9 cellular contexts compared by ENCODE assay signal in genomic region chr12:96208801-96209534, GRCh38. TPM values are rescaled to one million over a fixed set of nuclear protein-coding genes. Genes with fewer than 3 reads are reported as not detected.
DNase-seq lines count a peak whose midpoint lies in the region; ATAC-seq lines count a peak whose summit lies in the region.
"Had no signal": no experiment of that assay in that cellular context is flagged by ENCODE, and none has a peak within 500 bp of the region (broad histone marks: within the 10 kb centered on the region; RNA-seq: fewer than 3 reads in every experiment).

No MANE protein-coding gene starts in this region.

- no peak for DNase-seq in T-helper 1 cell
- no peak for DNase-seq in T-cell
- DNase-seq in fibroblast of peridontal ligament (ENCODE audit: extremely low read depth), result peak; percentile 47
- no peak for DNase-seq in stimulated activated CD4-positive, alpha-beta T cell treated with anti-CD3 and anti-CD28 coated beads, Interleukin-4, amount 100 ng/mL, for 24 hours
- DNase-seq: colonic mucosa had no signal

- CTCF ChIA-PET in T-cell (lab: Charles Lee), result interaction anchor here (0.6 to 1.6 kb wide), 6 partner anchors 10 to 280 kb away, joined by 3 to 11 read pairs (median 4); no protein-coding TSS in a partner anchor

- peaks cover 90% of the 10 kb centered on the region for H3K4me1 Mint-ChIP-seq in T-helper 1 cell treated with Interleukin-12 subunit alpha and Interleukin-12 subunit beta and Interleukin-4 antibody, amounts not matched to agents 30 μg/mL and 1 μg/mL, for 36 hours (ENCODE audit: low read depth)
- H3K4me1 Mint-ChIP-seq in T-cell, result peaks cover 99 to 100% (median 99%) of the 10 kb centered on the region in 3 donors
- H3K4me1 Mint-ChIP-seq in stimulated activated memory B cell treated with anti-CD40 and anti-IgM and Interleukin-4, amounts not matched to agents 10 μg/mL and 1 μg/mL and 100 μg/mL, for 72 hours, result peaks cover 100% of the 10 kb centered on the region

- peak overlapping the region; percentile 70 for H3K27ac Mint-ChIP-seq in T-helper 1 cell treated with Interleukin-12 subunit alpha and Interleukin-12 subunit beta and Interleukin-4 antibody, amounts not matched to agents 30 μg/mL and 1 μg/mL, for 36 hours
- H3K27ac Mint-ChIP-seq in T-cell, result peak overlapping the region; percentile 97
- H3K27ac Mint-ChIP-seq in stimulated activated memory B cell treated with anti-CD40 and anti-IgM and Interleukin-4, amounts not matched to agents 10 μg/mL and 1 μg/mL and 100 μg/mL, for 72 hours, result peak overlapping the region; percentile 20

- peaks cover 27% of the 10 kb centered on the region for H3K36me3 Mint-ChIP-seq in T-helper 1 cell treated with Interleukin-12 subunit alpha and Interleukin-12 subunit beta and Interleukin-4 antibody, amounts not matched to agents 30 μg/mL and 1 μg/mL, for 36 hours (ENCODE audit: low read depth)
- H3K36me3 Mint-ChIP-seq in T-cell, result peaks cover 3% of the 10 kb centered on the region
- peaks cover 16% of the 10 kb centered on the region for H3K36me3 Mint-ChIP-seq in stimulated activated memory B cell treated with anti-CD40 and anti-IgM and Interleukin-4, amounts not matched to agents 10 μg/mL and 1 μg/mL and 100 μg/mL, for 72 hours

- H3K4me3 Mint-ChIP-seq in T-helper 1 cell treated with Interleukin-12 subunit alpha and Interleukin-12 subunit beta and Interleukin-4 antibody, amounts not matched to agents 30 μg/mL and 1 μg/mL, for 36 hours, result peak overlapping the region; percentile 77
- peak overlapping the region; percentile 71 to 79 (median 73) for H3K4me3 Mint-ChIP-seq in T-cell
- H3K4me3 Mint-ChIP-seq in stimulated activated memory B cell treated with anti-CD40 and anti-IgM and Interleukin-4, amounts not matched to agents 10 μg/mL and 1 μg/mL and 100 μg/mL, for 72 hours, result peak overlapping the region; percentile 66

- no peaks in the 10 kb centered on the region for H3K9me3 Mint-ChIP-seq in T-helper 1 cell treated with Interleukin-12 subunit alpha and Interleukin-12 subunit beta and Interleukin-4 antibody, amounts not matched to agents 30 μg/mL and 1 μg/mL, for 36 hours
- H3K9me3 Mint-ChIP-seq in T-cell, result no peaks in the 10 kb centered on the region
- H3K9me3 Mint-ChIP-seq in stimulated activated memory B cell treated with anti-CD40 and anti-IgM and Interleukin-4, amounts not matched to agents 10 μg/mL and 1 μg/mL and 100 μg/mL, for 72 hours, result no peaks in the 10 kb centered on the region

- no peaks in the 10 kb centered on the region for H3K27me3 Mint-ChIP-seq in T-helper 1 cell treated with Interleukin-12 subunit alpha and Interleukin-12 subunit beta and Interleukin-4 antibody, amounts not matched to agents 30 μg/mL and 1 μg/mL, for 36 hours (ENCODE audit: low read depth)
- H3K27me3 Mint-ChIP-seq in T-cell, result no peaks in the 10 kb centered on the region
- no peaks in the 10 kb centered on the region for H3K27me3 Mint-ChIP-seq in stimulated activated memory B cell treated with anti-CD40 and anti-IgM and Interleukin-4, amounts not matched to agents 10 μg/mL and 1 μg/mL and 100 μg/mL, for 72 hours

- ATAC-seq in T-cell (replicated peaks in 1 of 4) (peak in 3 of 4 experiments; percentile 11 to 17 (median 13)), HG02623 (IDR thresholded peaks at IDR 0.05; ENCODE audit: unreplicated experiment) (no peak), GM21737 (IDR thresholded peaks at IDR 0.05; ENCODE audit: unreplicated experiment) (no peak)
- peak; percentile 93 for ATAC-seq in stimulated activated memory B cell treated with anti-CD40 and anti-IgM and Interleukin-4, amounts not matched to agents 10 μg/mL and 1 μg/mL and 100 μg/mL, for 72 hours

- POLR2A ChIA-PET in T-cell (lab: Charles Lee), result no interaction called here

RNA-seq across cellular contexts. Expression of gene ELK3, which starts 14.8 kb away (rescaled TPM):
- total RNA-seq in T-cell, result 10 to 100 TPM; 33.8 to 62.7 (median 55.5) TPM

Comparison
In these comparisons a context has a peak if more than half of its experiments do, and no peak if none do; other contexts are left out.
1. H3K27ac Mint-ChIP-seq: peak in every context shown above with its lines; median percentile 97 in T-cell; 70 in T-helper 1 cell treated with Interleukin-12 subunit alpha and Interleukin-12 subunit beta and Interleukin-4 antibody, amounts not matched to agents 30 μg/mL and 1 μg/mL, for 36 hours; 20 in stimulated activated memory B cell treated with anti-CD40 and anti-IgM and Interleukin-4, amounts not matched to agents 10 μg/mL and 1 μg/mL and 100 μg/mL, for 72 hours.
2. ATAC-seq: peak in T-cell (3 of 4) and stimulated activated memory B cell treated with anti-CD40 and anti-IgM and Interleukin-4, amounts not matched to agents 10 μg/mL and 1 μg/mL and 100 μg/mL, for 72 hours (single experiment); none in HG02623 (single experiment) and GM21737 (single experiment).
3. Peak in every context shown above with its lines, with median percentiles within 50 percentile points of each other: H3K4me3 Mint-ChIP-seq.